1 cellular context compared by ENCODE assay signal in the genomic region with DNA sequence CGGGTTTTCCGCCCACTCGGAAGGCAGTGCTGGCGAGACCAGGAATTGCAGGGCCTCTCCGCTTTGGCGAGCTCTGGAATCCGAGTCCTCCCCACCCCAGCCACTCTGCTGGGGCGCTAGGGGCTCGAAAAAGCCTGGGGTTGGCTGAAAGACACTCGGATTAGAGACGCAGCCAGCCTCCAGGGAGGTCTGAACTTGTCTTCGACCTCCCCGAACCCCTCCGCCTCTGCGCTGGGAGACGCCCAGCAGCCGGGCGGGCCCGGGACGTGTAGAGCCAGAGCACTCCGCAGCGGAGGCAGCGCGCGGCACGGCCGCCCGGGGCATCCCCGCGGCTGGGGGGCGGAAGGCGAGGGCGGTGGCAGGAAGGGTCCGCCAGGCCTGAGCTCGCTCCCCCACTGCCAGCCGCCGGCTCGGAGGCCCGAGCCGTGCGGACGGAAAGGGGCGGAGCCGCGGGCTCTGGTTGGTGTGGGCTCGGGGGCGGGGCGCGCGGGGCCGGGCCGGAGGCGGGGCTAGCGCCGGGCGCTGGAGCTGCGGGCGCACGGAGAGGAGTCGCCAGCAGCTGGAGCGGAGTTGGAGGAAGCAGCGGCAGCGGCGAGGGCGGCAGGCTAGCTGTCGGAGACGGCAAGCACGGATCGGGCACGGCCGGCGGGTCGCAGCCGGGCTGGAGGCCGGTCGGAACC.
A peak's percentile ranks its signal among the peaks of the same experiment; 100 is the strongest.
TF ChIP-seq lines count a peak whose summit lies in the region.

A gene (plus strand): TSS at position 549 of the 680 bp plus-strand sequence. CDS start 10,920 bp downstream, outside the sequence.

TF ChIP-seq in K562, 482 proteins besides CTCF, POLR2A, EP300 and RAD21 (continued from another document and continues in another):
- TF ChIP-seq, protein P1, sequence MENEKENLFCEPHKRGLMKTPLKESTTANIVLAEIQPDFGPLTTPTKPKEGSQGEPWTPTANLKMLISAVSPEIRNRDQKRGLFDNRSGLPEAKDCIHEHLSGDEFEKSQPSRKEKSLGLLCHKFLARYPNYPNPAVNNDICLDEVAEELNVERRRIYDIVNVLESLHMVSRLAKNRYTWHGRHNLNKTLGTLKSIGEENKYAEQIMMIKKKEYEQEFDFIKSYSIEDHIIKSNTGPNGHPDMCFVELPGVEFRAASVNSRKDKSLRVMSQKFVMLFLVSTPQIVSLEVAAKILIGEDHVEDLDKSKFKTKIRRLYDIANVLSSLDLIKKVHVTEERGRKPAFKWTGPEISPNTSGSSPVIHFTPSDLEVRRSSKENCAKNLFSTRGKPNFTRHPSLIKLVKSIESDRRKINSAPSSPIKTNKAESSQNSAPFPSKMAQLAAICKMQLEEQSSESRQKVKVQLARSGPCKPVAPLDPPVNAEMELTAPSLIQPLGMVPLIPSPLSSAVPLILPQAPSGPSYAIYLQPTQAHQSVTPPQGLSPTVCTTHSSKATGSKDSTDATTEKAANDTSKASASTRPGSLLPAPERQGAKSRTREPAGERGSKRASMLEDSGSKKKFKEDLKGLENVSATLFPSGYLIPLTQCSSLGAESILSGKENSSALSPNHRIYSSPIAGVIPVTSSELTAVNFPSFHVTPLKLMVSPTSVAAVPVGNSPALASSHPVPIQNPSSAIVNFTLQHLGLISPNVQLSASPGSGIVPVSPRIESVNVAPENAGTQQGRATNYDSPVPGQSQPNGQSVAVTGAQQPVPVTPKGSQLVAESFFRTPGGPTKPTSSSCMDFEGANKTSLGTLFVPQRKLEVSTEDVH (IDR thresholded peaks at IDR 0.05; ENCODE audit: low read depth, partially characterized antibody): no peak
- TF ChIP-seq TBP (optimal IDR thresholded peaks at IDR 0.05; ENCODE audit: low read depth, low read length) (peak; percentile 58), ZNF263 (CRISPR knock-in tag; IDR thresholded peaks at IDR 0.05; ENCODE audit: borderline replicate concordance) (peak; percentile 76), NEUROD1 (IDR thresholded peaks at IDR 0.05; ENCODE audit: borderline replicate concordance, low read depth, low read length, partially characterized antibody) (peak; percentile 84), PRPF4 (IDR thresholded peaks at IDR 0.05; ENCODE audit: insufficient read depth, low read depth, low read length, poor library complexity, severe bottlenecking) (peak; percentile 44), HDAC1 (IDR thresholded peaks at IDR 0.05) (peak in 1 of 2 experiments; percentile 11; a peak in 1 of 4 replicates), RBM25 (IDR thresholded peaks at IDR 0.05; ENCODE audit: low read depth, low read length, severe bottlenecking) (peak; percentile 51), ATF1 (CRISPR knock-in tag; IDR thresholded peaks at IDR 0.05) (no peak), ATF1 (tag; IDR thresholded peaks at IDR 0.05) (peak; percentile 27; the same call in 1 of the 2 replicates), ZFPM2 (CRISPR knock-in tag; IDR thresholded peaks at IDR 0.05) (no peak), POLR2H (tag; IDR thresholded peaks at IDR 0.05; ENCODE audit: low read depth) (peak; percentile 62), YY1 (IDR thresholded peaks at IDR 0.05; ENCODE audit: borderline replicate concordance in 1 of 3, control insufficient read depth in 1 of 3, extremely low read depth in 1 of 3, insufficient read depth in 3 of 3, insufficient read length in 1 of 3, insufficient replicate concordance in 2 of 3, low read depth in 1 of 3, low read length in 2 of 3) (peak in 2 of 3 experiments; percentile 39 to 53), POLR2G (IDR thresholded peaks at IDR 0.05; ENCODE audit: low read depth, low read length) (peak; percentile 85), XRCC5 (IDR thresholded peaks at IDR 0.05; ENCODE audit: low read depth, low read length) (peak; percentile 82; the same call in 1 of the 2 replicates), CHD2 (IDR thresholded peaks at IDR 0.05; ENCODE audit: low read depth, low read length) (peak; percentile 57; the same call in 1 of the 2 replicates), PML (IDR thresholded peaks at IDR 0.05; ENCODE audit: low read length) (peak; percentile 15; the same call in 1 of the 2 replicates), CBX1 (IDR thresholded peaks at IDR 0.05; ENCODE audit: low read depth) (peak; percentile 34), ZNF764 (CRISPR knock-in tag; IDR thresholded peaks at IDR 0.05; ENCODE audit: low read depth) (no peak), HNRNPLL (IDR thresholded peaks at IDR 0.05; ENCODE audit: low read depth, low read length, poor library complexity, severe bottlenecking) (peak; percentile 84), ZSCAN29 (IDR thresholded peaks at IDR 0.05) (no peak), CTBP1 (IDR thresholded peaks at IDR 0.05; ENCODE audit: borderline replicate concordance) (peak; percentile 71), SIN3A (IDR thresholded peaks at IDR 0.05; ENCODE audit: borderline replicate concordance in 2 of 2, control insufficient read depth in 1 of 2, low read depth in 2 of 2, low read length in 2 of 2) (peak in 1 of 2 experiments; percentile 23; a peak in 3 of 4 replicates), CHD4 (IDR thresholded peaks at IDR 0.05; ENCODE audit: insufficient read depth, insufficient replicate concordance, low read depth, low read length, poor library complexity, severe bottlenecking) (peak; percentile 62), GATAD2B (IDR thresholded peaks at IDR 0.05; ENCODE audit: borderline replicate concordance) (peak; percentile 83), FOXP1 (CRISPR knock-in tag; IDR thresholded peaks at IDR 0.05) (peak; percentile 61), TAF1 (IDR thresholded peaks at IDR 0.05; ENCODE audit: control insufficient read depth, extremely low read depth, insufficient read depth, low read length, severe bottlenecking) (peak; percentile 51), SMARCA4 (IDR thresholded peaks at IDR 0.05) (0 out of 2 replicates have a peak, but pooled peaks have one; percentile 10), NONO (IDR thresholded peaks at IDR 0.05; ENCODE audit: low read depth in 2 of 2, low read length in 1 of 2) (peak; percentile 13 to 57; a peak in 2 of 4 replicates), MTA3 (IDR thresholded peaks at IDR 0.05; ENCODE audit: borderline replicate concordance) (peak; percentile 38; the same call in 1 of the 2 replicates), ZFX (CRISPR knock-in tag; IDR thresholded peaks at IDR 0.05) (peak; percentile 89), TRIM28 (IDR thresholded peaks at IDR 0.05) (no peak), MED1 (CRISPR knock-in tag; IDR thresholded peaks at IDR 0.05; ENCODE audit: borderline replicate concordance) (no peak)
- TF ChIP-seq, protein P2, sequence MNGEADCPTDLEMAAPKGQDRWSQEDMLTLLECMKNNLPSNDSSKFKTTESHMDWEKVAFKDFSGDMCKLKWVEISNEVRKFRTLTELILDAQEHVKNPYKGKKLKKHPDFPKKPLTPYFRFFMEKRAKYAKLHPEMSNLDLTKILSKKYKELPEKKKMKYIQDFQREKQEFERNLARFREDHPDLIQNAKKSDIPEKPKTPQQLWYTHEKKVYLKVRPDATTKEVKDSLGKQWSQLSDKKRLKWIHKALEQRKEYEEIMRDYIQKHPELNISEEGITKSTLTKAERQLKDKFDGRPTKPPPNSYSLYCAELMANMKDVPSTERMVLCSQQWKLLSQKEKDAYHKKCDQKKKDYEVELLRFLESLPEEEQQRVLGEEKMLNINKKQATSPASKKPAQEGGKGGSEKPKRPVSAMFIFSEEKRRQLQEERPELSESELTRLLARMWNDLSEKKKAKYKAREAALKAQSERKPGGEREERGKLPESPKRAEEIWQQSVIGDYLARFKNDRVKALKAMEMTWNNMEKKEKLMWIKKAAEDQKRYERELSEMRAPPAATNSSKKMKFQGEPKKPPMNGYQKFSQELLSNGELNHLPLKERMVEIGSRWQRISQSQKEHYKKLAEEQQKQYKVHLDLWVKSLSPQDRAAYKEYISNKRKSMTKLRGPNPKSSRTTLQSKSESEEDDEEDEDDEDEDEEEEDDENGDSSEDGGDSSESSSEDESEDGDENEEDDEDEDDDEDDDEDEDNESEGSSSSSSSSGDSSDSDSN (IDR thresholded peaks at IDR 0.05; ENCODE audit: borderline replicate concordance in 1 of 2, low read depth in 2 of 2, low read length in 2 of 2): peak; percentile 92
- TF ChIP-seq, protein P3, sequence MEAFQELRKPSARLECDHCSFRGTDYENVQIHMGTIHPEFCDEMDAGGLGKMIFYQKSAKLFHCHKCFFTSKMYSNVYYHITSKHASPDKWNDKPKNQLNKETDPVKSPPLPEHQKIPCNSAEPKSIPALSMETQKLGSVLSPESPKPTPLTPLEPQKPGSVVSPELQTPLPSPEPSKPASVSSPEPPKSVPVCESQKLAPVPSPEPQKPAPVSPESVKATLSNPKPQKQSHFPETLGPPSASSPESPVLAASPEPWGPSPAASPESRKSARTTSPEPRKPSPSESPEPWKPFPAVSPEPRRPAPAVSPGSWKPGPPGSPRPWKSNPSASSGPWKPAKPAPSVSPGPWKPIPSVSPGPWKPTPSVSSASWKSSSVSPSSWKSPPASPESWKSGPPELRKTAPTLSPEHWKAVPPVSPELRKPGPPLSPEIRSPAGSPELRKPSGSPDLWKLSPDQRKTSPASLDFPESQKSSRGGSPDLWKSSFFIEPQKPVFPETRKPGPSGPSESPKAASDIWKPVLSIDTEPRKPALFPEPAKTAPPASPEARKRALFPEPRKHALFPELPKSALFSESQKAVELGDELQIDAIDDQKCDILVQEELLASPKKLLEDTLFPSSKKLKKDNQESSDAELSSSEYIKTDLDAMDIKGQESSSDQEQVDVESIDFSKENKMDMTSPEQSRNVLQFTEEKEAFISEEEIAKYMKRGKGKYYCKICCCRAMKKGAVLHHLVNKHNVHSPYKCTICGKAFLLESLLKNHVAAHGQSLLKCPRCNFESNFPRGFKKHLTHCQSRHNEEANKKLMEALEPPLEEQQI (IDR thresholded peaks at IDR 0.05): no peak
- TF ChIP-seq, protein P4, sequence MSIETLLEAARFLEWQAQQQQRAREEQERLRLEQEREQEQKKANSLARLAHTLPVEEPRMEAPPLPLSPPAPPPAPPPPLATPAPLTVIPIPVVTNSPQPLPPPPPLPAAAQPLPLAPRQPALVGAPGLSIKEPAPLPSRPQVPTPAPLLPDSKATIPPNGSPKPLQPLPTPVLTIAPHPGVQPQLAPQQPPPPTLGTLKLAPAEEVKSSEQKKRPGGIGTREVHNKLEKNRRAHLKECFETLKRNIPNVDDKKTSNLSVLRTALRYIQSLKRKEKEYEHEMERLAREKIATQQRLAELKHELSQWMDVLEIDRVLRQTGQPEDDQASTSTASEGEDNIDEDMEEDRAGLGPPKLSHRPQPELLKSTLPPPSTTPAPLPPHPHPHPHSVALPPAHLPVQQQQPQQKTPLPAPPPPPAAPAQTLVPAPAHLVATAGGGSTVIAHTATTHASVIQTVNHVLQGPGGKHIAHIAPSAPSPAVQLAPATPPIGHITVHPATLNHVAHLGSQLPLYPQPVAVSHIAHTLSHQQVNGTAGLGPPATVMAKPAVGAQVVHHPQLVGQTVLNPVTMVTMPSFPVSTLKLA (conservative IDR thresholded peaks at IDR 0.05): peak in 1 of 2 experiments; percentile 14; a peak in 1 of 4 replicates
- TF ChIP-seq, protein P5, sequence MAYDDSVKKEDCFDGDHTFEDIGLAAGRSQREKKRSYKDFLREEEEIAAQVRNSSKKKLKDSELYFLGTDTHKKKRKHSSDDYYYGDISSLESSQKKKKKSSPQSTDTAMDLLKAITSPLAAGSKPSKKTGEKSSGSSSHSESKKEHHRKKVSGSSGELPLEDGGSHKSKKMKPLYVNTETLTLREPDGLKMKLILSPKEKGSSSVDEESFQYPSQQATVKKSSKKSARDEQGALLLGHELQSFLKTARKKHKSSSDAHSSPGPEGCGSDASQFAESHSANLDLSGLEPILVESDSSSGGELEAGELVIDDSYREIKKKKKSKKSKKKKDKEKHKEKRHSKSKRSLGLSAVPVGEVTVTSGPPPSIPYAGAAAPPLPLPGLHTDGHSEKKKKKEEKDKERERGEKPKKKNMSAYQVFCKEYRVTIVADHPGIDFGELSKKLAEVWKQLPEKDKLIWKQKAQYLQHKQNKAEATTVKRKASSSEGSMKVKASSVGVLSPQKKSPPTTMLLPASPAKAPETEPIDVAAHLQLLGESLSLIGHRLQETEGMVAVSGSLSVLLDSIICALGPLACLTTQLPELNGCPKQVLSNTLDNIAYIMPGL (CRISPR knock-in tag; IDR thresholded peaks at IDR 0.05): no peak
- TF ChIP-seq, protein P6, sequence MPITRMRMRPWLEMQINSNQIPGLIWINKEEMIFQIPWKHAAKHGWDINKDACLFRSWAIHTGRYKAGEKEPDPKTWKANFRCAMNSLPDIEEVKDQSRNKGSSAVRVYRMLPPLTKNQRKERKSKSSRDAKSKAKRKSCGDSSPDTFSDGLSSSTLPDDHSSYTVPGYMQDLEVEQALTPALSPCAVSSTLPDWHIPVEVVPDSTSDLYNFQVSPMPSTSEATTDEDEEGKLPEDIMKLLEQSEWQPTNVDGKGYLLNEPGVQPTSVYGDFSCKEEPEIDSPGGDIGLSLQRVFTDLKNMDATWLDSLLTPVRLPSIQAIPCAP (CRISPR knock-in tag; IDR thresholded peaks at IDR 0.05; ENCODE audit: borderline replicate concordance): no peak
- TF ChIP-seq, protein P7, sequence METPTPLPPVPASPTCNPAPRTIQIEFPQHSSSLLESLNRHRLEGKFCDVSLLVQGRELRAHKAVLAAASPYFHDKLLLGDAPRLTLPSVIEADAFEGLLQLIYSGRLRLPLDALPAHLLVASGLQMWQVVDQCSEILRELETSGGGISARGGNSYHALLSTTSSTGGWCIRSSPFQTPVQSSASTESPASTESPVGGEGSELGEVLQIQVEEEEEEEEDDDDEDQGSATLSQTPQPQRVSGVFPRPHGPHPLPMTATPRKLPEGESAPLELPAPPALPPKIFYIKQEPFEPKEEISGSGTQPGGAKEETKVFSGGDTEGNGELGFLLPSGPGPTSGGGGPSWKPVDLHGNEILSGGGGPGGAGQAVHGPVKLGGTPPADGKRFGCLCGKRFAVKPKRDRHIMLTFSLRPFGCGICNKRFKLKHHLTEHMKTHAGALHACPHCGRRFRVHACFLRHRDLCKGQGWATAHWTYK (CRISPR knock-in tag; IDR thresholded peaks at IDR 0.05): peak; percentile 33; the same call in 1 of the 2 replicates
- TF ChIP-seq, protein P8, sequence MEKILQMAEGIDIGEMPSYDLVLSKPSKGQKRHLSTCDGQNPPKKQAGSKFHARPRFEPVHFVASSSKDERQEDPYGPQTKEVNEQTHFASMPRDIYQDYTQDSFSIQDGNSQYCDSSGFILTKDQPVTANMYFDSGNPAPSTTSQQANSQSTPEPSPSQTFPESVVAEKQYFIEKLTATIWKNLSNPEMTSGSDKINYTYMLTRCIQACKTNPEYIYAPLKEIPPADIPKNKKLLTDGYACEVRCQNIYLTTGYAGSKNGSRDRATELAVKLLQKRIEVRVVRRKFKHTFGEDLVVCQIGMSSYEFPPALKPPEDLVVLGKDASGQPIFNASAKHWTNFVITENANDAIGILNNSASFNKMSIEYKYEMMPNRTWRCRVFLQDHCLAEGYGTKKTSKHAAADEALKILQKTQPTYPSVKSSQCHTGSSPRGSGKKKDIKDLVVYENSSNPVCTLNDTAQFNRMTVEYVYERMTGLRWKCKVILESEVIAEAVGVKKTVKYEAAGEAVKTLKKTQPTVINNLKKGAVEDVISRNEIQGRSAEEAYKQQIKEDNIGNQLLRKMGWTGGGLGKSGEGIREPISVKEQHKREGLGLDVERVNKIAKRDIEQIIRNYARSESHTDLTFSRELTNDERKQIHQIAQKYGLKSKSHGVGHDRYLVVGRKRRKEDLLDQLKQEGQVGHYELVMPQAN (IDR thresholded peaks at IDR 0.05; ENCODE audit: borderline replicate concordance): peak; percentile 46; the same call in 1 of the 2 replicates
- TF ChIP-seq, protein P9, sequence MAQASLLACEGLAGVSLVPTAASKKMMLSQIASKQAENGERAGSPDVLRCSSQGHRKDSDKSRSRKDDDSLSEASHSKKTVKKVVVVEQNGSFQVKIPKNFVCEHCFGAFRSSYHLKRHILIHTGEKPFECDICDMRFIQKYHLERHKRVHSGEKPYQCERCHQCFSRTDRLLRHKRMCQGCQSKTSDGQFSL (CRISPR knock-in tag; IDR thresholded peaks at IDR 0.05): peak; percentile 92
- TF ChIP-seq, protein P9 (tag; IDR thresholded peaks at IDR 0.05): peak in 1 of 2 experiments; percentile 84; a peak in 2 of 4 replicates
